ENCODE assay signal across 10 cellular contexts in the genomic region with DNA sequence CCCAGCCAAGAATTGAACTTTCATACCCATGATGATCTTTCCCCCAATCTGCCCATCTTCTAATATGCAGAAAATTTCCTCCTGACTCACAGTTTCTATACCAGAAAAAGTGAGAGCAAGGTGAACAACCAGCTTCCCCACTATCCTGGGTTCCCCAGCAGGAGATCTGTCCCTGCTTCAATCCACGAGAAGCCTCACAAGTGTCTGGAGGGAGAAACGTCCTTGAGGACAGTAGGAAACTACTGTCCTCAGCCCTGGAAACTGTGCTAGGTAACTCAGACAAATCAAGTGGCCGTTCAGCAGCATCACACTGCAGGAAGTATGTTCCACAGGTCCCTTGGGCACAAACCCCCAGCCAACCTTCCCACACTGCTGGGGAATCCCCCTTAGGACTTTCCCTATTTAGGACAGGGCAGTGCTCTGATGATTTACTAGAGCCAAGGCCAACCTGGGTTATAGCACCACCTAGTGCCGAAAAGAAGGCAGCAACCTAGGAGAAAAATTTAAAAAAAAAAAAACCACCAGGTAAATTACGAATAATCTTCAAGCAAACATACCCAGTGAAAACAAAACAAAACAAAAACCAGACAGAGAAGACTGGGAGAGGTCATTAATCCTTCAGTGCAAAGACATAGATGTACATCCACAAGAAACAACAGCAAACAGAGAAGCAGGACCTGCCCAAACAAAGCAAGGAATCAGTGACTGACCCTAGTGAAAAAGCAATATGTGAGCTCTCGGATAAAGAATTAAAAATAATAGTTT. TPM values are rescaled to one million over a fixed set of nuclear protein-coding genes. Genes with fewer than 3 reads are reported as not detected.
DNase-seq lines count a peak whose midpoint lies in the region; TF ChIP-seq lines count a peak whose summit lies in the region.
"Had no signal": no experiment of that assay in that cellular context is flagged by ENCODE, and none has a peak within 500 bp of the region (broad histone marks: within the 10 kb centered on the region; RNA-seq: fewer than 3 reads in every experiment).

No MANE protein-coding gene starts in this region.

- H2AFZ ChIP-seq in H9 (ENCODE audit: low read length): peak overlapping the region; percentile 69
- no peak overlapping the region for H2AFZ ChIP-seq in KMS-11 (ENCODE audit: low read depth)

- H4K8ac ChIP-seq in H9 (replicated peaks; ENCODE audit: insufficient read length, low read depth, low read length): no peak overlapping the region

- no peaks in the 10 kb centered on the region for H3K27me3 Mint-ChIP-seq in H9 (ENCODE audit: low read depth)
- H3K27me3 Mint-ChIP-seq in CD8-positive, alpha-beta memory T cell: peaks cover 13 to 44% of the 10 kb centered on the region in 2 donors

- no peak overlapping the region for H2BK15ac ChIP-seq in H9 (ENCODE audit: low read depth, low read length)

- H3K27ac Mint-ChIP-seq in H9: peak overlapping the region in 1 of 3 experiments; percentile 24; a peak in 1 of 7 replicates
- peak overlapping the region in 1 of 8 donors; percentile 4 for H3K27ac Mint-ChIP-seq in CD8-positive, alpha-beta memory T cell
- H3K27ac Mint-ChIP-seq: activated naive CD4-positive, alpha-beta T cell treated with anti-CD3 and anti-CD28 coated beads, Interleukin-2, amount 50 U/mL, for 24 hours had no signal

- no peak for TF ChIP-seq POLR2A in thyroid gland (IDR thresholded peaks at IDR 0.05)

- peaks cover 0 to 4% of the 10 kb centered on the region in 2 experiments; a peak in 2 of 5 replicates for H3K9me3 Mint-ChIP-seq in H9
- H3K9me3 Mint-ChIP-seq in CD8-positive, alpha-beta memory T cell: peaks cover 9 to 16% (median 12%) of the 10 kb centered on the region in 5 donors
- H3K9me3 Mint-ChIP-seq: activated naive CD4-positive, alpha-beta T cell treated with anti-CD3 and anti-CD28 coated beads, Interleukin-2, amount 50 U/mL, for 24 hours had no signal

- H3K4me2 ChIP-seq in H9 (ENCODE audit: insufficient read depth, insufficient read length, low read length) (no peak overlapping the region), KMS-11 (0 out of 2 replicates have a peak overlapping the region, but pooled peaks have one; percentile 10)

- H2BK12ac ChIP-seq in H9 (ENCODE audit: insufficient read length, low read depth, low read length): no peak overlapping the region

- no peak for DNase-seq in BJ (ENCODE audit: low read depth)
- DNase-seq in GM10248 (ENCODE audit: extremely low spot score): peak; percentile 49
- peak; percentile 72 for DNase-seq in H9
- DNase-seq in activated T-cell treated with anti-CD3 and anti-CD28 coated beads, Interleukin-2, amount 50 U/mL, for 48 hours: peak; percentile 30 to 33
- peak; percentile 41 for DNase-seq in iPS DF 4.7 (ENCODE audit: extremely low read depth, low spot score)
- DNase-seq in thyroid gland: peak; percentile 3 to 4
- DNase-seq in CD8-positive, alpha-beta memory T cell: no peak

- H3K4me3 Mint-ChIP-seq in H9: no peak overlapping the region
- no peak overlapping the region for H3K4me3 Mint-ChIP-seq in CD8-positive, alpha-beta memory T cell
- H3K4me3 Mint-ChIP-seq: activated naive CD4-positive, alpha-beta T cell treated with anti-CD3 and anti-CD28 coated beads, Interleukin-2, amount 50 U/mL, for 24 hours had no signal

- TF ChIP-seq CTCF in BJ (IDR thresholded peaks at IDR 0.05; ENCODE audit: insufficient read depth, low read depth, low read length): peak; percentile 75
- TF ChIP-seq CTCF in GM10248 (IDR thresholded peaks at IDR 0.05; ENCODE audit: control extremely low read depth, extremely low read depth, low read depth, missing control alignments): peak; percentile 78
- peak; percentile 90 for TF ChIP-seq CTCF in H9 (conservative IDR thresholded peaks at IDR 0.05)
- peak; percentile 90 for TF ChIP-seq CTCF in KMS-11 (conservative IDR thresholded peaks at IDR 0.05; ENCODE audit: low read depth, low read length)
- peak in 4 of 6 experiments; percentile 7 to 44 (median 26) for TF ChIP-seq CTCF in thyroid gland (IDR thresholded peaks at IDR 0.05)

- H3K36me3 Mint-ChIP-seq in H9 (ENCODE audit: insufficient read depth in 1 of 3, low read depth in 3 of 3): no peaks in the 10 kb centered on the region
- peaks cover 0 to 9% (median 0%) of the 10 kb centered on the region in 3 donors for H3K36me3 Mint-ChIP-seq in CD8-positive, alpha-beta memory T cell
- H3K36me3 Mint-ChIP-seq: activated naive CD4-positive, alpha-beta T cell treated with anti-CD3 and anti-CD28 coated beads, Interleukin-2, amount 50 U/mL, for 24 hours had no signal

- CTCF ChIA-PET in BJ (lab: Yijun Ruan, JAX): interaction anchor here (1.0 to 1.9 kb wide), 3 partner anchors 11 to 58 kb away, joined by 3 to 8 read pairs (median 5); no protein-coding TSS in a partner anchor
- CTCF ChIA-PET in GM10248 (lab: Yijun Ruan, JAX): interaction anchor here (0.7 to 7.1 kb wide), 23 partner anchors 9 to 435 kb away, joined by 3 to 120 read pairs (median 5); no protein-coding TSS in a partner anchor
- CTCF ChIA-PET in CD8-positive, alpha-beta memory T cell (lab: Charles Lee): interaction anchor here (0.7 kb wide), 1 partner anchor 283 kb away, joined by 3 read pairs; no protein-coding TSS in a partner anchor

- POLR2A ChIA-PET in BJ (lab: Charles Lee): no interaction called here
- POLR2A ChIA-PET in GM10248 (lab: Yijun Ruan, JAX): no interaction called here
- POLR2A ChIA-PET in CD8-positive, alpha-beta memory T cell (lab: Charles Lee): no interaction called here

- intact Hi-C loops in thyroid gland (cut with DNase I): no loop called here

- H3K23ac ChIP-seq in H9 (ENCODE audit: insufficient read length, low read depth, low read length): no peak overlapping the region

- WGBS in H9 (ENCODE audit: extremely low coverage, insufficient read length, low lambda C conversion rate): no CpG with 5 or more reads among the region's 6 CpGs
- WGBS in thyroid gland, 2 donors: 44 to 47% methylated on average over 6 of the region's 6 CpGs

- H3K4ac ChIP-seq in H9 (ENCODE audit: low read depth, low read length): no peak overlapping the region

- no peak overlapping the region for H3K27ac ChIP-seq in H9 (ENCODE audit: insufficient read length, low read depth, low read length)
- no peak overlapping the region for H3K27ac ChIP-seq in KMS-11
- no peak overlapping the region for H3K27ac ChIP-seq in thyroid gland
- no peak overlapping the region for H3K27ac ChIP-seq in CD8-positive, alpha-beta memory T cell (ENCODE audit: low read depth, low read length)

- no peaks in the 10 kb centered on the region for H3K23me2 ChIP-seq in H9 (ENCODE audit: insufficient read length, low read depth, low read length, poor library complexity, severe bottlenecking)

- H3K14ac ChIP-seq in H9 (ENCODE audit: insufficient read depth, low read length): no peak overlapping the region

- no peak overlapping the region for H4K5ac ChIP-seq in H9 (ENCODE audit: insufficient read length, low read depth, low read length)

- H3K4me1 Mint-ChIP-seq in H9: peaks cover 0 to 3% of the 10 kb centered on the region in 2 experiments; a peak in 1 of 4 replicates
- H3K4me1 Mint-ChIP-seq in CD8-positive, alpha-beta memory T cell: no peaks in the 10 kb centered on the region
- H3K4me1 Mint-ChIP-seq: activated naive CD4-positive, alpha-beta T cell treated with anti-CD3 and anti-CD28 coated beads, Interleukin-2, amount 50 U/mL, for 24 hours had no signal

- no peaks in the 10 kb centered on the region for H3K36me3 ChIP-seq in BJ (ENCODE audit: control insufficient read depth, insufficient read depth, low read length)
- H3K36me3 ChIP-seq in KMS-11 (ENCODE audit: insufficient read depth): no peaks in the 10 kb centered on the region
- H3K36me3 ChIP-seq in thyroid gland: no peaks in the 10 kb centered on the region
- no peaks in the 10 kb centered on the region for H3K36me3 ChIP-seq in CD8-positive, alpha-beta memory T cell (ENCODE audit: insufficient read depth, low read length)

- H3K9me3 ChIP-seq in H9 (ENCODE audit: control insufficient read depth, low read depth, low read length) (no peaks in the 10 kb centered on the region), thyroid gland (no peaks in the 10 kb centered on the region)
- no peaks in the 10 kb centered on the region for H3K9me3 ChIP-seq in CD8-positive, alpha-beta memory T cell (ENCODE audit: low read length)

- H3K79me2 ChIP-seq in H9 (ENCODE audit: insufficient read depth, low read length): no peaks in the 10 kb centered on the region
- no peaks in the 10 kb centered on the region for H3K79me2 ChIP-seq in KMS-11 (ENCODE audit: insufficient read depth, low read depth)

- no peak overlapping the region for H3T11ph ChIP-seq in H9 (ENCODE audit: low read length)

- H3K18ac ChIP-seq in H9 (ENCODE audit: insufficient read length, low read depth, low read length): no peak overlapping the region

- no peak overlapping the region for H2BK5ac ChIP-seq in H9 (ENCODE audit: insufficient read length, low read length)

- H3K56ac ChIP-seq in H9 (ENCODE audit: insufficient read length, low read depth, low read length): no peak overlapping the region

- no peak overlapping the region for H2BK20ac ChIP-seq in H9 (ENCODE audit: low read depth, low read length, poor library complexity, severe bottlenecking)

- H4K20me1 ChIP-seq in H9 (ENCODE audit: control insufficient read depth, insufficient read depth, insufficient read length) (no peaks in the 10 kb centered on the region), KMS-11 (ENCODE audit: insufficient read depth) (no peaks in the 10 kb centered on the region)

- no peaks in the 10 kb centered on the region for H3K79me1 ChIP-seq in H9 (ENCODE audit: insufficient read depth, low read depth, low read length, poor library complexity, severe bottlenecking)

- no peak overlapping the region for H3K4me3 ChIP-seq in BJ (ENCODE audit: low read depth, low read length)
- H3K4me3 ChIP-seq in KMS-11 (IDR thresholded peaks at IDR 0.05; ENCODE audit: insufficient read depth, low read depth, low read length): no peak overlapping the region
- no peak overlapping the region for H3K4me3 ChIP-seq in thyroid gland (replicated peaks in 1 of 3)
- H3K4me3 ChIP-seq in CD8-positive, alpha-beta memory T cell (ENCODE audit: low read length): no peak overlapping the region

- H2AK5ac ChIP-seq in H9 (ENCODE audit: insufficient read length, low read length): no peak overlapping the region

- no peak overlapping the region for H3K9ac ChIP-seq in H9 (ENCODE audit: extremely low read depth, insufficient read length, low read length)
- H3K9ac ChIP-seq in KMS-11: no peak overlapping the region

- H4K91ac ChIP-seq in H9 (ENCODE audit: insufficient read length, low read depth, low read length): no peak overlapping the region

- H3K27me3 ChIP-seq in BJ (ENCODE audit: control insufficient read depth, insufficient read depth, low read length): no peaks in the 10 kb centered on the region
- H3K27me3 ChIP-seq in H9 (ENCODE audit: insufficient read depth, low read length): no peaks in the 10 kb centered on the region
- H3K27me3 ChIP-seq in KMS-11 (ENCODE audit: insufficient read depth, low read depth): no peaks in the 10 kb centered on the region
- no peaks in the 10 kb centered on the region for H3K27me3 ChIP-seq in thyroid gland
- no peaks in the 10 kb centered on the region for H3K27me3 ChIP-seq in CD8-positive, alpha-beta memory T cell (ENCODE audit: insufficient read depth, low read length, poor library complexity, severe bottlenecking)

- H2BK120ac ChIP-seq in H9 (ENCODE audit: low read depth, low read length, poor library complexity, severe bottlenecking): no peak overlapping the region

- H3K4me1 ChIP-seq in H9 (ENCODE audit: insufficient read depth, low read length) (no peaks in the 10 kb centered on the region), KMS-11 (ENCODE audit: low read depth, poor library complexity, severe bottlenecking) (peaks cover 14% of the 10 kb centered on the region), thyroid gland (no peaks in the 10 kb centered on the region)
- no peaks in the 10 kb centered on the region for H3K4me1 ChIP-seq in CD8-positive, alpha-beta memory T cell (ENCODE audit: insufficient read depth, low read length)

RNA-seq across cellular contexts. Expression of a gene that starts 36.0 kb away (rescaled TPM):
- not detected in 2 replicates for polyA plus RNA-seq in BJ (2011; rRNA removed)
- not detected in 2 replicates for polyA minus RNA-seq in BJ (2011; rRNA and poly(A)+ RNA removed)
- total RNA-seq in H9 (2021): not detected in 2 replicates
- total RNA-seq in thyroid gland: under 1 TPM in 1 of 4 donors, not detected in 3; 0.13 TPM
- total RNA-seq in CD8-positive, alpha-beta memory T cell: not detected
- not detected for polyA plus RNA-seq in CD8-positive, alpha-beta memory T cell

RNA-seq across cellular contexts. Expression of a gene that starts 54.6 kb away (rescaled TPM):
- not detected in 2 replicates for polyA plus RNA-seq in BJ (2011; rRNA removed)
- polyA minus RNA-seq in BJ (2011; rRNA and poly(A)+ RNA removed): not detected in 2 replicates
- total RNA-seq in H9 (2021) (not detected in 2 replicates), thyroid gland (not detected)
- total RNA-seq in CD8-positive, alpha-beta memory T cell: not detected
- polyA plus RNA-seq in CD8-positive, alpha-beta memory T cell: not detected
- total RNA-seq: subcutaneous adipose tissue had no signal

Comparison
In these comparisons a context has a peak if more than half of its experiments do, and no peak if none do; other contexts are left out.
1. DNase-seq: peak in GM10248 (single experiment), H9 (single experiment), activated T-cell treated with anti-CD3 and anti-CD28 coated beads, Interleukin-2, amount 50 U/mL, for 48 hours (2 of 2), iPS DF 4.7 (single experiment) and thyroid gland (2 of 2); none in BJ (single experiment) and CD8-positive, alpha-beta memory T cell (0 of 5).
2. CTCF ChIP-seq: peak in every context shown above with its lines; median percentile 90 in H9; 90 in KMS-11; 78 in GM10248; 75 in BJ; 26 in thyroid gland.